In genomic region chr14:63904724-63905123, GRCh38 we compare ENCODE assay signal across 12 cellular contexts. TPM values are rescaled to one million over a fixed set of nuclear protein-coding genes. Genes with fewer than 3 reads are reported as not detected.
DNase-seq lines count a peak whose midpoint lies in the region; ATAC-seq and TF ChIP-seq lines count a peak whose summit lies in the region.
"Had no signal": no experiment of that assay in that cellular context is flagged by ENCODE, and none has a peak within 500 bp of the region (broad histone marks: within the 10 kb centered on the region; RNA-seq: fewer than 3 reads in every experiment).

No MANE protein-coding gene starts in this region.

- no peak overlapping the region for H2AFZ ChIP-seq in GM23338
- H2AFZ ChIP-seq in smooth muscle cell (ENCODE audit: low read depth), result peak overlapping the region; percentile 8

- H3K4me3 ChIP-seq in CD8-positive, alpha-beta memory T cell (ENCODE audit: low read length), result no peak overlapping the region
- H3K4me3 ChIP-seq in GM23338, result no peak overlapping the region
- no peak overlapping the region for H3K4me3 ChIP-seq in smooth muscle cell
- no peak overlapping the region for H3K4me3 ChIP-seq in psoas muscle
- H3K4me3 ChIP-seq: HAP-1 had no signal

- no peak for TF ChIP-seq CTCF in GM23338 (conservative IDR thresholded peaks at IDR 0.05; ENCODE audit: low read depth in 2 of 2)
- no peak for TF ChIP-seq CTCF in smooth muscle cell (IDR thresholded peaks at IDR 0.05; ENCODE audit: borderline replicate concordance, insufficient read depth, poor library complexity, severe bottlenecking)
- TF ChIP-seq CTCF in Calu3 (IDR thresholded peaks at IDR 0.05; ENCODE audit: unreplicated experiment), result no peak
- TF ChIP-seq CTCF in CD4-positive, alpha-beta T cell (IDR thresholded peaks at IDR 0.05), result no peak
- TF ChIP-seq CTCF in psoas muscle (IDR thresholded peaks at IDR 0.05), result no peak

- intact Hi-C loops in Calu3 (cut with micrococcal nuclease; ENCODE audit: unreplicated experiment), result no loop called here
- intact Hi-C loops in CD4-positive, alpha-beta T cell (cut with DNase I, micrococcal nuclease), result loop anchor here in 1 of 2 experiments (5.0 kb wide), 2 partner anchors 37 to 52 kb away; partner anchors contain the start of gene SYNE2
- intact Hi-C loops in psoas muscle (cut with DNase I), result loop anchor here in 1 of 2 donors (5.0 kb wide), 1 partner anchor 497 kb away; no protein-coding TSS in a partner anchor

- no peak overlapping the region for H3K9ac ChIP-seq in smooth muscle cell (ENCODE audit: low read depth)

- no peaks in the 10 kb centered on the region for H3K9me3 ChIP-seq in CD8-positive, alpha-beta memory T cell (ENCODE audit: low read length)
- H3K9me3 ChIP-seq in smooth muscle cell (replicated peaks; ENCODE audit: low read depth) (no peaks in the 10 kb centered on the region), psoas muscle (no peaks in the 10 kb centered on the region)
- no peaks in the 10 kb centered on the region for H3K9me3 ChIP-seq in CD4-positive, alpha-beta T cell (ENCODE audit: control insufficient read depth, low read length)

- BruUV-seq in Calu3 (replicated peaks; lab: Mats Ljungman, UMichigan), result no TSS peak

- H3K79me2 ChIP-seq in GM23338 (replicated peaks; ENCODE audit: insufficient read depth) (peaks cover 42% of the 10 kb centered on the region), smooth muscle cell (ENCODE audit: low read depth) (no peaks in the 10 kb centered on the region)

- no peaks in the 10 kb centered on the region for H3K36me3 ChIP-seq in CD8-positive, alpha-beta memory T cell (ENCODE audit: insufficient read depth, low read length)
- H3K36me3 ChIP-seq in GM23338 (ENCODE audit: insufficient read depth) (no peaks in the 10 kb centered on the region), smooth muscle cell (ENCODE audit: low read depth) (no peaks in the 10 kb centered on the region), psoas muscle (ENCODE audit: insufficient read depth in 1 of 2, low read depth in 1 of 2) (peaks cover 0 to 5% of the 10 kb centered on the region in 2 donors)
- H3K36me3 ChIP-seq: HAP-1 had no signal

- POLR2A ChIA-PET in CD8-positive, alpha-beta memory T cell (lab: Charles Lee), result no interaction called here
- POLR2A ChIA-PET in CD4-positive, alpha-beta T cell (lab: Charles Lee), result no interaction called here

- no peak overlapping the region for H3K27ac ChIP-seq in CD8-positive, alpha-beta memory T cell (ENCODE audit: low read depth, low read length)
- H3K27ac ChIP-seq in GM23338 (ENCODE audit: low read depth), result 0 out of 2 replicates have a peak overlapping the region, but pooled peaks have one; percentile 43
- H3K27ac ChIP-seq in smooth muscle cell (ENCODE audit: low read depth), result no peak overlapping the region
- H3K27ac ChIP-seq in CD4-positive, alpha-beta T cell (ENCODE audit: low read depth, low read length), result no peak overlapping the region
- no peak overlapping the region for H3K27ac ChIP-seq in psoas muscle
- H3K27ac ChIP-seq: HL-60 had no signal

- peaks cover 0 to 14% (median 7%) of the 10 kb centered on the region in 3 donors for H3K36me3 Mint-ChIP-seq in CD8-positive, alpha-beta memory T cell
- peaks cover 4% of the 10 kb centered on the region; the same call in 2 of the 3 replicates for H3K36me3 Mint-ChIP-seq in GM23338 (ENCODE audit: low read depth)
- peaks cover 9% of the 10 kb centered on the region for H3K36me3 Mint-ChIP-seq in effector memory CD8-positive, alpha-beta T cell (ENCODE audit: insufficient read depth)
- peaks cover 5% of the 10 kb centered on the region for H3K36me3 Mint-ChIP-seq in Calu3 (ENCODE audit: insufficient read depth, unreplicated experiment)
- H3K36me3 Mint-ChIP-seq in CD4-positive, alpha-beta T cell (ENCODE audit: low read depth), result peaks cover 9% of the 10 kb centered on the region

- CTCF ChIA-PET in CD8-positive, alpha-beta memory T cell (lab: Charles Lee), result no interaction called here
- CTCF ChIA-PET in Calu3 (lab: Charles Lee), result no interaction called here
- CTCF ChIA-PET in CD4-positive, alpha-beta T cell (lab: Charles Lee), result no interaction called here

- H3K4me1 ChIP-seq in CD8-positive, alpha-beta memory T cell (ENCODE audit: insufficient read depth, low read length), result peaks cover 37% of the 10 kb centered on the region
- peaks cover 51% of the 10 kb centered on the region for H3K4me1 ChIP-seq in GM23338 (ENCODE audit: insufficient read depth)
- H3K4me1 ChIP-seq in smooth muscle cell (ENCODE audit: low read depth), result peaks cover under 1% of the 10 kb centered on the region
- peaks cover 4% of the 10 kb centered on the region for H3K4me1 ChIP-seq in psoas muscle

- no peaks in the 10 kb centered on the region for H4K20me1 ChIP-seq in GM23338 (replicated peaks; ENCODE audit: insufficient read depth)
- H4K20me1 ChIP-seq in smooth muscle cell (ENCODE audit: low read depth), result no peaks in the 10 kb centered on the region

- no peaks in the 10 kb centered on the region for H3K27me3 ChIP-seq in CD8-positive, alpha-beta memory T cell (ENCODE audit: insufficient read depth, low read length, poor library complexity, severe bottlenecking)
- H3K27me3 ChIP-seq in GM23338 (ENCODE audit: insufficient read depth) (no peaks in the 10 kb centered on the region), smooth muscle cell (ENCODE audit: low read depth) (no peaks in the 10 kb centered on the region), psoas muscle (ENCODE audit: insufficient read depth in 3 of 3, low read length in 2 of 3) (no peaks in the 10 kb centered on the region)
- H3K27me3 ChIP-seq in CD4-positive, alpha-beta T cell (ENCODE audit: control insufficient read depth, insufficient read depth, low read length), result no peaks in the 10 kb centered on the region

- ATAC-seq in GM23338 (no peak), psoas muscle (no peak)
- no peak for ATAC-seq in effector memory CD8-positive, alpha-beta T cell (replicated peaks)
- no peak for ATAC-seq in CD4-positive, alpha-beta T cell (ENCODE audit: poor library complexity)

- peak overlapping the region in 6 of 8 donors; percentile 6 to 17 (median 12) for H3K27ac Mint-ChIP-seq in CD8-positive, alpha-beta memory T cell
- H3K27ac Mint-ChIP-seq in GM23338 (peak overlapping the region; percentile 32; the same call in 1 of the 2 replicates), Calu3 (ENCODE audit: unreplicated experiment) (no peak overlapping the region)
- peak overlapping the region; percentile 61 to 93 for H3K27ac Mint-ChIP-seq in effector memory CD8-positive, alpha-beta T cell
- H3K27ac Mint-ChIP-seq in CD4-positive, alpha-beta T cell, result no peak overlapping the region
- H3K27ac Mint-ChIP-seq: CD14-positive monocyte, HFFc6 had no signal

- H3F3A ChIP-seq in GM23338 (replicated peaks; ENCODE audit: low read depth) (no peaks in the 10 kb centered on the region), smooth muscle cell (ENCODE audit: low read depth) (no peaks in the 10 kb centered on the region)

- no peaks in the 10 kb centered on the region for H3K27me3 Mint-ChIP-seq in CD8-positive, alpha-beta memory T cell
- H3K27me3 Mint-ChIP-seq in GM23338 (ENCODE audit: insufficient read depth, low read depth, poor library complexity) (no peaks in the 10 kb centered on the region), Calu3 (ENCODE audit: unreplicated experiment) (no peaks in the 10 kb centered on the region)
- H3K27me3 Mint-ChIP-seq in effector memory CD8-positive, alpha-beta T cell, result no peaks in the 10 kb centered on the region
- no peaks in the 10 kb centered on the region for H3K27me3 Mint-ChIP-seq in CD4-positive, alpha-beta T cell

- no peaks in the 10 kb centered on the region for H3K9me2 ChIP-seq in GM23338 (ENCODE audit: insufficient read depth)

- no peaks in the 10 kb centered on the region for H3K9me3 Mint-ChIP-seq in CD8-positive, alpha-beta memory T cell
- H3K9me3 Mint-ChIP-seq in GM23338 (peaks cover 3% of the 10 kb centered on the region; the same call in 2 of the 3 replicates), Calu3 (ENCODE audit: low read depth, unreplicated experiment) (peaks cover 7% of the 10 kb centered on the region)
- H3K9me3 Mint-ChIP-seq in effector memory CD8-positive, alpha-beta T cell, result no peaks in the 10 kb centered on the region
- no peaks in the 10 kb centered on the region for H3K9me3 Mint-ChIP-seq in CD4-positive, alpha-beta T cell
- H3K9me3 Mint-ChIP-seq: HFFc6 had no signal

- WGBS in smooth muscle cell (ENCODE audit: low lambda C conversion rate), result 61% methylated on average over 2 of the region's 2 CpGs
- 93 to 99% (median 96%) methylated on average over 2 of the region's 2 CpGs for WGBS in psoas muscle, 3 donors

- H3K4me3 Mint-ChIP-seq in CD8-positive, alpha-beta memory T cell, result peak overlapping the region in 1 of 7 donors; percentile 1
- H3K4me3 Mint-ChIP-seq in GM23338, result no peak overlapping the region
- peak overlapping the region in 1 of 2 donors; percentile 21 for H3K4me3 Mint-ChIP-seq in effector memory CD8-positive, alpha-beta T cell
- no peak overlapping the region for H3K4me3 Mint-ChIP-seq in Calu3 (ENCODE audit: low read depth, unreplicated experiment)
- H3K4me3 Mint-ChIP-seq in CD4-positive, alpha-beta T cell, result no peak overlapping the region
- H3K4me3 Mint-ChIP-seq: HFFc6 had no signal

- no peak for DNase-seq in CD8-positive, alpha-beta memory T cell
- DNase-seq in GM23338 (ENCODE audit: low spot score) (no peak), smooth muscle cell (lab: John Stamatoyannopoulos, UW; ENCODE audit: unreplicated experiment) (no peak), Calu3 (no peak), psoas muscle (no peak)
- no peak for DNase-seq in effector memory CD8-positive, alpha-beta T cell
- no peak for DNase-seq in CD4-positive, alpha-beta T cell
- DNase-seq: DMS 273 treated with DMSO at 0.1 percent for 48 hours, HFFc6 had no signal

- peaks cover 84 to 96% (median 93%) of the 10 kb centered on the region in 3 donors for H3K4me1 Mint-ChIP-seq in CD8-positive, alpha-beta memory T cell
- H3K4me1 Mint-ChIP-seq in GM23338 (peaks cover 24% of the 10 kb centered on the region), Calu3 (ENCODE audit: low read depth, unreplicated experiment) (peaks cover 72% of the 10 kb centered on the region)
- peaks cover 60 to 86% of the 10 kb centered on the region in 2 donors for H3K4me1 Mint-ChIP-seq in effector memory CD8-positive, alpha-beta T cell (ENCODE audit: low read depth in 2 of 2)
- H3K4me1 Mint-ChIP-seq in CD4-positive, alpha-beta T cell (ENCODE audit: low read depth), result peaks cover 76% of the 10 kb centered on the region

- H3K4me2 ChIP-seq in GM23338 (no peak overlapping the region), smooth muscle cell (no peak overlapping the region)

RNA-seq across cellular contexts. Expression of gene SYNE2, which starts 51.9 kb away (rescaled TPM):
- 10 to 100 TPM; 45.2 to 45.6 TPM for total RNA-seq in CD8-positive, alpha-beta memory T cell
- 104 TPM for polyA plus RNA-seq in CD8-positive, alpha-beta memory T cell
- total RNA-seq in GM23338 (2014; rRNA removed; shearing (Covaris generic)), result 86.5 and 100 TPM in 2 replicates
- polyA plus RNA-seq in GM23338 (2016; fragmentation: Nextera tagmentation; extraction: Ambion mirVana), result 21.7 and 34.3 TPM in 2 replicates
- total RNA-seq in smooth muscle cell, result 20.9 and 26.6 TPM in 2 replicates
- polyA plus RNA-seq in smooth muscle cell, result 4.8 and 7.2 TPM in 2 replicates
- 142 and 171 TPM in 2 replicates for total RNA-seq in Calu3 (2022)
- total RNA-seq in CD4-positive, alpha-beta T cell, result 10 to 100 TPM; 87.4 to 92.6 TPM
- 100 to 1,000 TPM in 3 of 4 donors, 10 to 100 TPM in 1; 78.3 to 239 (median 152) TPM for total RNA-seq in psoas muscle
- polyA plus RNA-seq in psoas muscle, result 100 to 1,000 TPM in 2 of 3 donors, 10 to 100 TPM in 1; 23.0 to 188 (median 101) TPM

Comparison
In these comparisons a context has a peak if more than half of its experiments do, and no peak if none do; other contexts are left out.
1. H3K27ac Mint-ChIP-seq: peak in CD8-positive, alpha-beta memory T cell (6 of 8), GM23338 (single experiment) and effector memory CD8-positive, alpha-beta T cell (2 of 2); none in Calu3 (single experiment) and CD4-positive, alpha-beta T cell (single experiment).